ENCODE assay signal across 7 cellular contexts in the genomic region with DNA sequence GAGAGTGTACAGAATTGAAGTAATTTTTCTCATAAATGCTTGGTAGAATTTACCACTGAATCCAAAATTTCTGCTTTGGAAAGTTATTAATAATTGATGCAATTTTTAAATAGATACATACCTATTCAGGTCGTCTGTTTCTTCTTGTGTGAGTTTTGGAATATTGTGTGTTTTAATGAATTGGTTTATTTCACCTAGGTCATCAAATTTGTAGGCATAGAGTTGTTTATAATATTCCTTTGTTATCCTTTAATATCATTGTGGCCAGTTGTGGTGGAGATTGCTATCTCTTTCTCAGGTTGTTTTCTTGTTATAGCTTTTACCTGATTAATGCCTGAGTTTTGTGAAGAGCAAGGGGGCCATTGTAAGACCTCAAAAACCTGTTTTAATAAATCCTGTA.
"Had no signal": no experiment of that assay in that cellular context is flagged by ENCODE, and none has a peak within 500 bp of the region (broad histone marks: within the 10 kb centered on the region; RNA-seq: fewer than 3 reads in every experiment).

No MANE protein-coding gene starts in this region.

- H3K9ac ChIP-seq: KMS-11 had no signal

- DNase-seq: Karpas-422, Kasumi-1, KBM-7, KG1 had no signal

- H3K27ac ChIP-seq: HL-60, KMS-11 had no signal

- H3K4me2 ChIP-seq: KMS-11 had no signal

- FAIRE-seq: HTR-8/SVneo had no signal
